ENCODE assay signal across 1 cellular context in the genomic region with DNA sequence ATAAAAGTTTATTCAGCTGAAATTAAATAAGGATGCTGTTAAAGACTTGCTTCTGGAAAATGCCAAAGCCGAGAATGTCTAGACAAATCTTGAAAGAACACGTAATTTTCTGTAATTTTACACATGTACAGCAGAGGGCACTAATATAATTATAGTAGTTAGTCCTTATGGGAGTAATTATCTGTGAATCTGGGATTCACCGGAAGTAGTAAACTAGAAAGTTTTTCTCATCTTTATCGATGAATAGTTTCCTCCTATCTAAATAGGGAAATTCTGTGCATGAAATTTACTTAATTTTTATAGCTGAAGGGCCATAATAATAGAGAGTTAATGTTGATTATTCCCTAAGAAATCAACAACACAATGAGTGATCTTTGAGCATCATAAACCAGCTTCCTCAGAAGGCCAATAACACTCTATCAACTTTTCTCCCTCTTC.
TF ChIP-seq lines count a peak whose summit lies in the region.

No MANE protein-coding gene starts in this region.

TF ChIP-seq in HEK293, 187 proteins besides CTCF, POLR2A, EP300 and RAD21 (continued from another document):
- TF ChIP-seq, protein P1, sequence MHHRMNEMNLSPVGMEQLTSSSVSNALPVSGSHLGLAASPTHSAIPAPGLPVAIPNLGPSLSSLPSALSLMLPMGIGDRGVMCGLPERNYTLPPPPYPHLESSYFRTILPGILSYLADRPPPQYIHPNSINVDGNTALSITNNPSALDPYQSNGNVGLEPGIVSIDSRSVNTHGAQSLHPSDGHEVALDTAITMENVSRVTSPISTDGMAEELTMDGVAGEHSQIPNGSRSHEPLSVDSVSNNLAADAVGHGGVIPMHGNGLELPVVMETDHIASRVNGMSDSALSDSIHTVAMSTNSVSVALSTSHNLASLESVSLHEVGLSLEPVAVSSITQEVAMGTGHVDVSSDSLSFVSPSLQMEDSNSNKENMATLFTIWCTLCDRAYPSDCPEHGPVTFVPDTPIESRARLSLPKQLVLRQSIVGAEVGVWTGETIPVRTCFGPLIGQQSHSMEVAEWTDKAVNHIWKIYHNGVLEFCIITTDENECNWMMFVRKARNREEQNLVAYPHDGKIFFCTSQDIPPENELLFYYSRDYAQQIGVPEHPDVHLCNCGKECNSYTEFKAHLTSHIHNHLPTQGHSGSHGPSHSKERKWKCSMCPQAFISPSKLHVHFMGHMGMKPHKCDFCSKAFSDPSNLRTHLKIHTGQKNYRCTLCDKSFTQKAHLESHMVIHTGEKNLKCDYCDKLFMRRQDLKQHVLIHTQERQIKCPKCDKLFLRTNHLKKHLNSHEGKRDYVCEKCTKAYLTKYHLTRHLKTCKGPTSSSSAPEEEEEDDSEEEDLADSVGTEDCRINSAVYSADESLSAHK (tag by site-specific recombination; IDR thresholded peaks at IDR 0.05) = no peak
- TF ChIP-seq HOXA7 (CRISPR knock-in tag; IDR thresholded peaks at IDR 0.05; ENCODE audit: borderline replicate concordance) (no peak), ZBTB17 (tag by site-specific recombination; IDR thresholded peaks at IDR 0.05) (peak; percentile 55; the same call in 1 of the 2 replicates), ZNF184 (tag by site-specific recombination; IDR thresholded peaks at IDR 0.05) (no peak), IKZF3 (tag by site-specific recombination; IDR thresholded peaks at IDR 0.05) (0 out of 2 replicates have a peak, but pooled peaks have one; percentile 42), KLF1 (tag by site-specific recombination; IDR thresholded peaks at IDR 0.05) (no peak), ZNF521 (tag by site-specific recombination; IDR thresholded peaks at IDR 0.05) (no peak), SP7 (tag by site-specific recombination; IDR thresholded peaks at IDR 0.05) (no peak)
- TF ChIP-seq, protein P2, sequence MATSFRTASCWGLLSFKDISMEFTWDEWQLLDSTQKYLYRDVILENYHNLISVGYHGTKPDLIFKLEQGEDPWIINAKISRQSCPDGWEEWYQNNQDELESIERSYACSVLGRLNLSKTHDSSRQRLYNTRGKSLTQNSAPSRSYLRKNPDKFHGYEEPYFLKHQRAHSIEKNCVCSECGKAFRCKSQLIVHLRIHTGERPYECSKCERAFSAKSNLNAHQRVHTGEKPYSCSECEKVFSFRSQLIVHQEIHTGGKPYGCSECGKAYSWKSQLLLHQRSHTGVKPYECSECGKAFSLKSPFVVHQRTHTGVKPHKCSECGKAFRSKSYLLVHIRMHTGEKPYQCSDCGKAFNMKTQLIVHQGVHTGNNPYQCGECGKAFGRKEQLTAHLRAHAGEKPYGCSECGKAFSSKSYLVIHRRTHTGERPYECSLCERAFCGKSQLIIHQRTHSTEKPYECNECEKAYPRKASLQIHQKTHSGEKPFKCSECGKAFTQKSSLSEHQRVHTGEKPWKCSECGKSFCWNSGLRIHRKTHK (tag by site-specific recombination; IDR thresholded peaks at IDR 0.05) = peak; percentile 82; the same call in 1 of the 2 replicates
- TF ChIP-seq, protein P3, sequence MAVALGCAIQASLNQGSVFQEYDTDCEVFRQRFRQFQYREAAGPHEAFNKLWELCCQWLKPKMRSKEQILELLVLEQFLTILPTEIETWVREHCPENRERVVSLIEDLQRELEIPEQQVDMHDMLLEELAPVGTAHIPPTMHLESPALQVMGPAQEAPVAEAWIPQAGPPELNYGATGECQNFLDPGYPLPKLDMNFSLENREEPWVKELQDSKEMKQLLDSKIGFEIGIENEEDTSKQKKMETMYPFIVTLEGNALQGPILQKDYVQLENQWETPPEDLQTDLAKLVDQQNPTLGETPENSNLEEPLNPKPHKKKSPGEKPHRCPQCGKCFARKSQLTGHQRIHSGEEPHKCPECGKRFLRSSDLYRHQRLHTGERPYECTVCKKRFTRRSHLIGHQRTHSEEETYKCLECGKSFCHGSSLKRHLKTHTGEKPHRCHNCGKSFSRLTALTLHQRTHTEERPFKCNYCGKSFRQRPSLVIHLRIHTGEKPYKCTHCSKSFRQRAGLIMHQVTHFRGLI (tag by site-specific recombination; IDR thresholded peaks at IDR 0.05) = no peak
- TF ChIP-seq, protein P4, sequence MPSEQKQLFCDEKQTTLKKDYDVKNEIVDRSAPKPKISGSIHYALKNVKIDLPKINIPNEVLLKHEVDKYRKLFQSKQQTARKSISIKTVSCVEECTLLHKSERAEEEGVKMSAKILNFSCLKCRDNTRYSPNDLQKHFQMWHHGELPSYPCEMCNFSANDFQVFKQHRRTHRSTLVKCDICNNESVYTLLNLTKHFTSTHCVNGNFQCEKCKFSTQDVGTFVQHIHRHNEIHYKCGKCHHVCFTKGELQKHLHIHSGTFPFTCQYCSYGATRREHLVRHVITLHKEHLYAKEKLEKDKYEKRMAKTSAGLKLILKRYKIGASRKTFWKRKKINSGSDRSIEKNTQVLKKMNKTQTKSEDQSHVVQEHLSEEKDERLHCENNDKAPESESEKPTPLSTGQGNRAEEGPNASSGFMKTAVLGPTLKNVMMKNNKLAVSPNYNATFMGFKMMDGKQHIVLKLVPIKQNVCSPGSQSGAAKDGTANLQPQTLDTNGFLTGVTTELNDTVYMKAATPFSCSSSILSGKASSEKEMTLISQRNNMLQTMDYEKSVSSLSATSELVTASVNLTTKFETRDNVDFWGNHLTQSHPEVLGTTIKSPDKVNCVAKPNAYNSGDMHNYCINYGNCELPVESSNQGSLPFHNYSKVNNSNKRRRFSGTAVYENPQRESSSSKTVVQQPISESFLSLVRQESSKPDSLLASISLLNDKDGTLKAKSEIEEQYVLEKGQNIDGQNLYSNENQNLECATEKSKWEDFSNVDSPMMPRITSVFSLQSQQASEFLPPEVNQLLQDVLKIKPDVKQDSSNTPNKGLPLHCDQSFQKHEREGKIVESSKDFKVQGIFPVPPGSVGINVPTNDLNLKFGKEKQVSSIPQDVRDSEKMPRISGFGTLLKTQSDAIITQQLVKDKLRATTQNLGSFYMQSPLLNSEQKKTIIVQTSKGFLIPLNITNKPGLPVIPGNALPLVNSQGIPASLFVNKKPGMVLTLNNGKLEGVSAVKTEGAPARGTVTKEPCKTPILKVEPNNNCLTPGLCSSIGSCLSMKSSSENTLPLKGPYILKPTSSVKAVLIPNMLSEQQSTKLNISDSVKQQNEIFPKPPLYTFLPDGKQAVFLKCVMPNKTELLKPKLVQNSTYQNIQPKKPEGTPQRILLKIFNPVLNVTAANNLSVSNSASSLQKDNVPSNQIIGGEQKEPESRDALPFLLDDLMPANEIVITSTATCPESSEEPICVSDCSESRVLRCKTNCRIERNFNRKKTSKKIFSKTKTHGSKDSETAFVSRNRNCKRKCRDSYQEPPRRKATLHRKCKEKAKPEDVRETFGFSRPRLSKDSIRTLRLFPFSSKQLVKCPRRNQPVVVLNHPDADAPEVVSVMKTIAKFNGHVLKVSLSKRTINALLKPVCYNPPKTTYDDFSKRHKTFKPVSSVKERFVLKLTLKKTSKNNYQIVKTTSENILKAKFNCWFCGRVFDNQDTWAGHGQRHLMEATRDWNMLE (tag by site-specific recombination; conservative IDR thresholded peaks at IDR 0.05; ENCODE audit: low read depth) = peak; percentile 54; the same call in 1 of the 2 replicates
